Comparison of ENCODE assay signal across 1 cellular context in genomic region chr15:36506733-36507356, GRCh38.
TF ChIP-seq lines count a peak whose summit lies in the region.

No MANE protein-coding gene starts in this region.

TF ChIP-seq in HepG2, 621 proteins besides CTCF, POLR2A, EP300 and RAD21 (continued from another document and continues in another):
- TF ChIP-seq ZBTB10 (CRISPR knock-in tag; IDR thresholded peaks at IDR 0.05; ENCODE audit: borderline replicate concordance) (no peak), ZNF615 (CRISPR knock-in tag; IDR thresholded peaks at IDR 0.05; ENCODE audit: borderline replicate concordance) (no peak), ZBTB38 (CRISPR knock-in tag; IDR thresholded peaks at IDR 0.05) (no peak), TOE1 (CRISPR knock-in tag; IDR thresholded peaks at IDR 0.05) (no peak), ZSCAN5A (CRISPR knock-in tag; IDR thresholded peaks at IDR 0.05; ENCODE audit: borderline replicate concordance) (peak; percentile 46; the same call in 1 of the 2 replicates), HNF4A (CRISPR knock-in tag; IDR thresholded peaks at IDR 0.05) (peak; percentile 94), FOXC1 (CRISPR knock-in tag; IDR thresholded peaks at IDR 0.05; ENCODE audit: borderline replicate concordance) (no peak), ATM (IDR thresholded peaks at IDR 0.05; ENCODE audit: borderline replicate concordance) (no peak), HMGA1 (CRISPR knock-in tag; conservative IDR thresholded peaks at IDR 0.05) (no peak), ZNF431 (CRISPR knock-in tag; IDR thresholded peaks at IDR 0.05; ENCODE audit: borderline replicate concordance, low read depth) (no peak), ETV5 (CRISPR knock-in tag; IDR thresholded peaks at IDR 0.05; ENCODE audit: borderline replicate concordance) (peak; percentile 91), ZBTB46 (CRISPR knock-in tag; IDR thresholded peaks at IDR 0.05; ENCODE audit: borderline replicate concordance) (no peak), ZNF18 (CRISPR knock-in tag; IDR thresholded peaks at IDR 0.05; ENCODE audit: insufficient replicate concordance) (peak; percentile 59), PBX2 (CRISPR knock-in tag; IDR thresholded peaks at IDR 0.05) (peak; percentile 71), GFI1 (CRISPR knock-in tag; IDR thresholded peaks at IDR 0.05; ENCODE audit: borderline replicate concordance) (peak; percentile 92), ELF3 (CRISPR knock-in tag; IDR thresholded peaks at IDR 0.05) (peak; percentile 84), ZNF557 (CRISPR knock-in tag; IDR thresholded peaks at IDR 0.05) (no peak), MYNN (CRISPR knock-in tag; IDR thresholded peaks at IDR 0.05; ENCODE audit: low read depth) (no peak), ZNF597 (CRISPR knock-in tag; IDR thresholded peaks at IDR 0.05) (no peak), PAXIP1 (CRISPR knock-in tag; conservative IDR thresholded peaks at IDR 0.05) (peak; percentile 93), MNT (IDR thresholded peaks at IDR 0.05) (peak; percentile 49), CHD4 (IDR thresholded peaks at IDR 0.05; ENCODE audit: borderline replicate concordance, low read length) (peak; percentile 74; the same call in 1 of the 2 replicates), HMG20A (CRISPR knock-in tag; IDR thresholded peaks at IDR 0.05; ENCODE audit: borderline replicate concordance) (peak; percentile 99), MIER3 (CRISPR knock-in tag; IDR thresholded peaks at IDR 0.05; ENCODE audit: borderline replicate concordance) (peak; percentile 80; the same call in 1 of the 2 replicates), IRF2 (CRISPR knock-in tag; IDR thresholded peaks at IDR 0.05) (peak; percentile 72; the same call in 1 of the 2 replicates), ZBTB2 (CRISPR knock-in tag; IDR thresholded peaks at IDR 0.05; ENCODE audit: low read depth) (no peak), TCF12 (IDR thresholded peaks at IDR 0.05) (no peak), TCF12 (CRISPR knock-in tag; IDR thresholded peaks at IDR 0.05) (peak; percentile 72; the same call in 1 of the 2 replicates), SP5 (CRISPR knock-in tag; IDR thresholded peaks at IDR 0.05; ENCODE audit: borderline replicate concordance, low read depth) (peak; percentile 49; the same call in 1 of the 2 replicates), ZMAT3 (CRISPR knock-in tag; conservative IDR thresholded peaks at IDR 0.05) (no peak), ZNF609 (CRISPR knock-in tag; IDR thresholded peaks at IDR 0.05; ENCODE audit: borderline replicate concordance) (peak; percentile 100), MEIS1 (CRISPR knock-in tag; IDR thresholded peaks at IDR 0.05; ENCODE audit: borderline replicate concordance) (peak; percentile 60; the same call in 1 of the 2 replicates)
